ENCODE assay signal across 8 cellular contexts in the genomic region with DNA sequence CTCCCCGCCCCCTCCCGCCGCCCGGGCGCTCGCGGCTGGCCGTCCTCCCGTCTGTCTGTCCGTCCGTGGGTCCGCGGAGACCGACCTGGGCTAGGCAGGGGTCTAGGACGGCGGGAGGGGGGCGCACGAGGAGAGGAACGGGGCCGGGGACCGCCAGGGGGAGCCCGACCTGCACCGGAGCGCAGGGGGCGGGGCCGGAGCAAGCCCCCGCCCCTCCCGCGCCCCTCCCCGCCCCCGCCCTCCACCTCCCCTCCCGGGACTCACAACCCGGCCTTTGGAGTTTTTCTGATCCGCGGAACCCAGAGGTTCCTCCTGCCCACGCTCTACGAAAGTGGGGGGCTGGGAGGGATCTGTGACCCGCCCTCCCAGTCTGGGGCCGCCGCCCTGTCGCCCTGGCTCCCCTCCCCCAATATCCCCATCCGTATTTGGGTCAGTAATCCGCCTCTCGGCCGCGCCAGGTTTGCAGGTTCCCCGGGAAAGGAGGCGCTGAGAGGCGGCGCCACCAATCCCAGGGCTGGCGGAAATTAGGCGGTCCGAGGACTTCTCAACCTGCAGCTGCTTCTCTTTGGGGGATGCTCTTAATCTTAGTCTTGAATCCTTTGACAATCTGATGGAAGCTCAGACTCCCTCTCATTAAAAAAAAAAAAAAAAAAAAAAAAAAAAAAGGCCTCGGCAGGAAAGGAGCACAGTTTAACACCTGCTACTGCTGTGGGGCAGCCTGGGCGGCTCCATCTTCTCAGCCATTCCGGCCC. TPM values are rescaled to one million over a fixed set of nuclear protein-coding genes. Genes with fewer than 3 reads are reported as not detected.
DNase-seq lines count a peak whose midpoint lies in the region; ATAC-seq and TF ChIP-seq lines count a peak whose summit lies in the region.

No MANE protein-coding gene starts in this region.

- peak overlapping the region; percentile 47 for H3K4me3 ChIP-seq in lower lobe of right lung

- ATAC-seq in GM18511 (IDR thresholded peaks at IDR 0.05; ENCODE audit: unreplicated experiment) (peak; percentile 67), HG03175 (IDR thresholded peaks at IDR 0.05; ENCODE audit: unreplicated experiment) (peak; percentile 57), lower lobe of right lung (peak; percentile 85 to 89)

- no peaks in the 10 kb centered on the region for H3K36me3 ChIP-seq in lower lobe of right lung

- peaks cover 11% of the 10 kb centered on the region for H3K4me1 ChIP-seq in lower lobe of right lung

- H3K9me3 ChIP-seq in lower lobe of right lung, result no peaks in the 10 kb centered on the region

- peaks cover 10% of the 10 kb centered on the region for H3K27me3 ChIP-seq in lower lobe of right lung (ENCODE audit: low read depth)

- intact Hi-C loops in lower lobe of right lung (cut with DNase I), result no loop called here

- no peak overlapping the region for H3K27ac ChIP-seq in lower lobe of right lung

- DNase-seq in 8988T, result peak; percentile 94
- peak; percentile 89 for DNase-seq in NCI-H345 (lab: John Stamatoyannopoulos, UW)
- peak; percentile 54 to 63 for DNase-seq in activated CD4-positive, alpha-beta T cell treated with anti-CD3 and anti-CD28 coated beads, Interleukin-2, amount 50 U/mL, for 24 hours (ENCODE audit: low read depth in 1 of 2, low spot score in 1 of 2)
- DNase-seq in dermis microvascular lymphatic vessel endothelial cell (ENCODE audit: low read depth in 2 of 2), result peak; percentile 7 to 61
- DNase-seq in lower lobe of right lung, result peak; percentile 86
- DNase-seq in stimulated activated CD4-positive, alpha-beta T cell treated with anti-CD3 and anti-CD28 coated beads, TNF-alpha, amount 100 ng/mL, for 4 hours (ENCODE audit: low read depth in 3 of 3), result peak; percentile 69 to 73 (median 69)

- peak; percentile 64 for TF ChIP-seq CTCF in lower lobe of right lung (IDR thresholded peaks at IDR 0.05)

RNA-seq across cellular contexts. Expression of a gene that starts 0.9 kb away (rescaled TPM):
- total RNA-seq in dermis microvascular lymphatic vessel endothelial cell (0.64 and 2.1 TPM in 2 replicates), lower lobe of right lung (4.3 TPM)

RNA-seq across cellular contexts. Expression of a gene that starts 37.8 kb away (rescaled TPM):
- total RNA-seq in dermis microvascular lymphatic vessel endothelial cell, result 0.38 and 0.51 TPM in 2 replicates
- 3.2 TPM for total RNA-seq in lower lobe of right lung

Comparison
In these comparisons a context has a peak if more than half of its experiments do, and no peak if none do; other contexts are left out.
1. DNase-seq: peak in every context shown above with its lines; median percentile 94 in 8988T; 89 in NCI-H345; 86 in lower lobe of right lung; 69 in stimulated activated CD4-positive, alpha-beta T cell treated with anti-CD3 and anti-CD28 coated beads, TNF-alpha, amount 100 ng/mL, for 4 hours; 58 in activated CD4-positive, alpha-beta T cell treated with anti-CD3 and anti-CD28 coated beads, Interleukin-2, amount 50 U/mL, for 24 hours; 34 in dermis microvascular lymphatic vessel endothelial cell.